Comparison of ENCODE assay signal across 21 cellular contexts in genomic region chr7:134449596-134450194, GRCh38. TPM values are rescaled to one million over a fixed set of nuclear protein-coding genes. Genes with fewer than 3 reads are reported as not detected.
DNase-seq lines count a peak whose midpoint lies in the region; ATAC-seq, FAIRE-seq and TF ChIP-seq lines count a peak whose summit lies in the region.
"Had no signal": no experiment of that assay in that cellular context is flagged by ENCODE, and none has a peak within 500 bp of the region (broad histone marks: within the 10 kb centered on the region; RNA-seq: fewer than 3 reads in every experiment).

No MANE protein-coding gene starts in this region.

- peaks cover 47% of the 10 kb centered on the region for H3K9me1 ChIP-seq in IMR-90 (ENCODE audit: insufficient read depth, low read length)

- H3K4me1 ChIP-seq in ACC112 (ENCODE audit: control insufficient read depth, insufficient read depth, low read length, unreplicated experiment) = peaks cover 32% of the 10 kb centered on the region
- H3K4me1 ChIP-seq in IMR-90 (ENCODE audit: control insufficient read depth, insufficient read depth, low read length) = peaks cover 42% of the 10 kb centered on the region
- H3K4me1 ChIP-seq in adrenal gland (replicated peaks in 1 of 2) = peaks cover 43 to 83% of the 10 kb centered on the region in 2 donors

- H2BK120ac ChIP-seq in IMR-90 (ENCODE audit: low read depth, low read length) = peak overlapping the region; percentile 64

- H3K27ac ChIP-seq in ACC112 (ENCODE audit: low read depth, low read length) (peak overlapping the region; percentile 88), IMR-90 (ENCODE audit: insufficient read depth, low read length) (peak overlapping the region; percentile 24; the same call in 1 of the 2 replicates), adrenal gland (peak overlapping the region; percentile 30 to 96 (median 92))
- H3K27ac ChIP-seq: SJCRH30, upper lobe of right lung had no signal

- dilution Hi-C loops in IMR-90 (cut with HindIII; ENCODE audit: low sequenced_read_pairs, unreplicated experiment) = no loop called here

- H3K36me3 ChIP-seq in ACC112 (ENCODE audit: insufficient read depth, low read length) (peaks cover 42% of the 10 kb centered on the region; the same call in 1 of the 2 replicates), IMR-90 (ENCODE audit: control insufficient read depth, insufficient read depth, low read length) (peaks cover 51% of the 10 kb centered on the region), adrenal gland (replicated peaks in 1 of 2) (peaks cover 0 to 77% of the 10 kb centered on the region in 2 donors)

- WGBS in IMR-90 (ENCODE audit: extremely low coverage in 2 of 2, insufficient read length in 1 of 2), 2 experiments = no CpG with 5 or more reads among the region's 8 CpGs
- 63 to 70% (median 65%) methylated on average over 7 to 8 of the region's 8 CpGs for whole genome bisulfite sequencing in adrenal gland, 4 donors

- no peak overlapping the region for H3K9ac ChIP-seq in IMR-90 (ENCODE audit: low read depth, low read length)

- no peak for TF ChIP-seq CTCF in IMR-90 (conservative IDR thresholded peaks at IDR 0.05; ENCODE audit: low read depth, low read length)
- no peak for TF ChIP-seq CTCF in adrenal gland (IDR thresholded peaks at IDR 0.05)

- CTCF ChIA-PET in IMR-90 (lab: Yijun Ruan, JAX) = no interaction called here
- CTCF ChIA-PET in activated naive CD4-positive, alpha-beta T cell treated with anti-CD3 and anti-CD28 coated beads, Interleukin-2, amount 10 ng/mL, durations not matched to agents 7 days and 5 days (lab: Charles Lee) = interaction anchor here (2.0 kb wide), 1 partner anchor 9 kb away, joined by 10 read pairs; the partner anchor contains the start of gene AKR1B1

- peak overlapping the region; percentile 67 for H2BK20ac ChIP-seq in IMR-90 (ENCODE audit: low read depth, low read length)

- H3K9me3 Mint-ChIP-seq in activated naive CD4-positive, alpha-beta T cell treated with anti-CD3 and anti-CD28 coated beads, Interleukin-2, amount 10 ng/mL, durations not matched to agents 7 days and 5 days = no peaks in the 10 kb centered on the region
- H3K9me3 Mint-ChIP-seq: central memory CD8-positive, alpha-beta T cell; mesothelial cell of epicardium had no signal

- H3K56ac ChIP-seq in IMR-90 (ENCODE audit: extremely low read depth, insufficient read depth, low read length) = peak overlapping the region; percentile 28; the same call in 1 of the 2 replicates

- H2AK9ac ChIP-seq in IMR-90 (replicated peaks; ENCODE audit: low read depth, low read length, poor library complexity) = peak overlapping the region; percentile 1

- no peaks in the 10 kb centered on the region for H4K20me1 ChIP-seq in IMR-90 (ENCODE audit: insufficient read depth, low read length)

- peak overlapping the region; percentile 90 for H4K91ac ChIP-seq in IMR-90 (ENCODE audit: insufficient read depth, low read depth, low read length)

- peak overlapping the region; percentile 61; the same call in 1 of the 2 replicates for H4K5ac ChIP-seq in IMR-90 (ENCODE audit: low read depth, low read length)

- peak overlapping the region; percentile 48 for H2BK5ac ChIP-seq in IMR-90 (ENCODE audit: low read depth, low read length, poor library complexity, severe bottlenecking)

- H3K9me3 ChIP-seq in IMR-90 (ENCODE audit: control insufficient read depth, insufficient read depth, low read length) = no peaks in the 10 kb centered on the region
- no peaks in the 10 kb centered on the region for H3K9me3 ChIP-seq in adrenal gland (replicated peaks in 1 of 3)
- H3K9me3 ChIP-seq: SJCRH30, upper lobe of right lung had no signal

- TF ChIP-seq POLR2A in IMR-90 (IDR thresholded peaks at IDR 0.05; ENCODE audit: low read depth, low read length) = no peak
- no peak for TF ChIP-seq POLR2A in adrenal gland (IDR thresholded peaks at IDR 0.05)

- ATAC-seq in IMR-90 (ENCODE audit: low read depth) = no peak
- ATAC-seq: activated CD4-positive, CD25-positive, alpha-beta regulatory T cell treated with anti-CD3 and anti-CD28 coated beads, Interleukin-2, amount 50 U/mL, for 24 hours; HepG2; upper lobe of right lung had no signal

- no peak overlapping the region for H2AFZ ChIP-seq in ACC112 (ENCODE audit: low read length, unreplicated experiment)
- H2AFZ ChIP-seq in IMR-90 (replicated peaks; ENCODE audit: low read length, poor library complexity) = no peak overlapping the region

- no peaks in the 10 kb centered on the region for H3K27me3 Mint-ChIP-seq in activated naive CD4-positive, alpha-beta T cell treated with anti-CD3 and anti-CD28 coated beads, Interleukin-2, amount 10 ng/mL, durations not matched to agents 7 days and 5 days
- H3K27me3 Mint-ChIP-seq: central memory CD8-positive, alpha-beta T cell had no signal

- H3K23ac ChIP-seq in IMR-90 (ENCODE audit: low read depth, low read length) = peak overlapping the region; percentile 51; the same call in 1 of the 2 replicates

- peak; percentile 54 for DNase-seq in IMR-90
- peak in 3 of 7 donors; percentile 25 to 50 (median 45) for DNase-seq in adrenal gland
- peak; percentile 49 for DNase-seq in kidney tubule cell (ENCODE audit: low spot score)
- no peak for DNase-seq in nucleus accumbens (lab: John Stamatoyannopoulos, UW)
- no peak for DNase-seq in activated naive CD4-positive, alpha-beta T cell treated with anti-CD3 and anti-CD28 coated beads, Interleukin-2, amount 10 ng/mL, durations not matched to agents 7 days and 5 days
- DNase-seq in HTR-8/SVneo (ENCODE audit: insufficient read length, low spot score) = no peak
- DNase-seq in SW480 (ENCODE audit: low spot score) = no peak
- DNase-seq: effector memory CD4-positive, alpha-beta T cell; NCI-H2081; retina; SJCRH30; stimulated activated CD4-positive, alpha-beta T cell treated with anti-CD3 and anti-CD28 coated beads, Interleukin-2, amount 100 ng/mL, for 24 hours; T-helper 2 cell; upper lobe of right lung had no signal

- no peak overlapping the region for H3K4me3 Mint-ChIP-seq in activated naive CD4-positive, alpha-beta T cell treated with anti-CD3 and anti-CD28 coated beads, Interleukin-2, amount 10 ng/mL, durations not matched to agents 7 days and 5 days
- H3K4me3 Mint-ChIP-seq: central memory CD8-positive, alpha-beta T cell; mesothelial cell of epicardium had no signal

- no peak overlapping the region for H3K4me3 ChIP-seq in ACC112 (ENCODE audit: low read depth, low read length)
- H3K4me3 ChIP-seq in IMR-90 (ENCODE audit: insufficient read depth, low read depth, low read length) = no peak overlapping the region
- no peak overlapping the region for H3K4me3 ChIP-seq in adrenal gland
- H3K4me3 ChIP-seq: SJCRH30, upper lobe of right lung had no signal

- H2BK15ac ChIP-seq in IMR-90 (ENCODE audit: low read depth, low read length) = peak overlapping the region; percentile 22; the same call in 2 of the 3 replicates

- H3K4me2 ChIP-seq in IMR-90 (ENCODE audit: low read depth, low read length) = no peak overlapping the region

- no peaks in the 10 kb centered on the region for H3K27me3 ChIP-seq in ACC112 (ENCODE audit: insufficient read depth, low read length)
- H3K27me3 ChIP-seq in IMR-90 (ENCODE audit: control insufficient read depth, insufficient read depth, low read length) = no peaks in the 10 kb centered on the region
- no peaks in the 10 kb centered on the region for H3K27me3 ChIP-seq in adrenal gland
- H3K27me3 ChIP-seq: SJCRH30, upper lobe of right lung had no signal

- POLR2A ChIA-PET in IMR-90 (lab: Charles Lee; ENCODE audit: unreplicated experiment) = no interaction called here

- H3K79me1 ChIP-seq in IMR-90 (ENCODE audit: low read depth in 1 of 2, low read length in 2 of 2) = peaks cover 29 to 70% of the 10 kb centered on the region in 2 experiments; a peak in 3 of 4 replicates

- H3K4ac ChIP-seq in IMR-90 (ENCODE audit: low read depth, low read length) = peak overlapping the region; percentile 86

- no TSS peak for BruUV-seq in IMR-90 (replicated peaks; lab: Mats Ljungman, UMichigan)

- FAIRE-seq in HTR-8/SVneo (lab: Jason Lieb, UNC) = no peak
- FAIRE-seq: H54, HepG2, islet of Langerhans had no signal

- H3K27ac Mint-ChIP-seq in activated naive CD4-positive, alpha-beta T cell treated with anti-CD3 and anti-CD28 coated beads, Interleukin-2, amount 10 ng/mL, durations not matched to agents 7 days and 5 days = no peak overlapping the region
- H3K27ac Mint-ChIP-seq: mesothelial cell of epicardium had no signal

- H2AK5ac ChIP-seq in IMR-90 (ENCODE audit: low read depth, low read length) = peak overlapping the region; percentile 83

- in situ Hi-C loops in IMR-90 (cut with MboI; ENCODE audit: low sequenced_read_pairs) = no loop called here

- intact Hi-C loops in IMR-90 (cut with micrococcal nuclease) = no loop called here
- intact Hi-C loops in adrenal gland (cut with DNase I) = no loop called here

- H3K79me2 ChIP-seq in ACC112 (ENCODE audit: control insufficient read depth, insufficient read depth, low read length, unreplicated experiment) = peaks cover 38% of the 10 kb centered on the region

- peaks cover 21% of the 10 kb centered on the region for H3K4me1 Mint-ChIP-seq in activated naive CD4-positive, alpha-beta T cell treated with anti-CD3 and anti-CD28 coated beads, Interleukin-2, amount 10 ng/mL, durations not matched to agents 7 days and 5 days

- peak overlapping the region; percentile 23 to 57; a peak in 3 of 4 replicates for H4K8ac ChIP-seq in IMR-90 (ENCODE audit: low read depth in 2 of 2, low read length in 2 of 2)

- H3K36me3 Mint-ChIP-seq in activated naive CD4-positive, alpha-beta T cell treated with anti-CD3 and anti-CD28 coated beads, Interleukin-2, amount 10 ng/mL, durations not matched to agents 7 days and 5 days = peaks cover 43% of the 10 kb centered on the region

- no peak for TF ChIP-seq RAD21 in IMR-90 (IDR thresholded peaks at IDR 0.05; ENCODE audit: low read length)

- H3K18ac ChIP-seq in IMR-90 (ENCODE audit: low read depth, low read length) = peak overlapping the region; percentile 51

- peak overlapping the region; percentile 39 for H3K14ac ChIP-seq in IMR-90 (replicated peaks; ENCODE audit: low read depth, low read length)

TF ChIP-seq in IMR-90, 13 proteins besides CTCF, POLR2A, EP300 and RAD21:
- TF ChIP-seq USF2 (IDR thresholded peaks at IDR 0.05; ENCODE audit: low read depth, low read length) = peak; percentile 73
- TF ChIP-seq MAZ (IDR thresholded peaks at IDR 0.05; ENCODE audit: borderline replicate concordance, low read depth, low read length) = no peak

RNA-seq across cellular contexts. Expression of gene AKR1B1, which starts 9.2 kb away (rescaled TPM):
- total RNA-seq in IMR-90 (2012; rRNA removed) (72.2 and 90.9 TPM in 2 replicates), adrenal gland (1,000 to 10,000 TPM; 1,560 to 4,669 (median 4,059) TPM)
- polyA plus RNA-seq in IMR-90 (2012; rRNA removed) (184 and 201 TPM in 2 replicates), adrenal gland (1,000 to 10,000 TPM; 1,140 to 3,530 (median 1,408) TPM)
- polyA plus RNA-seq in IMR-90 (2012; cell fraction: cytosol; rRNA removed) = 129 and 173 TPM in 2 replicates
- polyA plus RNA-seq in IMR-90 (2012; cell fraction: nucleus; rRNA removed; ENCODE audit: low replicate concordance) = 171 and 218 TPM in 2 replicates

Comparison
In these comparisons a context has a peak if more than half of its experiments do, and no peak if none do; other contexts are left out.
1. H3K27ac ChIP-seq: peak in every context shown above with its lines; median percentile 92 in adrenal gland; 88 in ACC112; 24 in IMR-90.
2. DNase-seq: peak in IMR-90 (single experiment) and kidney tubule cell (single experiment); none in nucleus accumbens (0 of 56), activated naive CD4-positive, alpha-beta T cell treated with anti-CD3 and anti-CD28 coated beads, Interleukin-2, amount 10 ng/mL, durations not matched to agents 7 days and 5 days (single experiment), HTR-8/SVneo (single experiment) and SW480 (single experiment).
3. RNA of gene AKR1B1, which starts 9.2 kb away (total RNA-seq): 1,560 to 4,669 TPM in adrenal gland; 72.2 to 90.9 TPM in IMR-90; every median in the first group is over 10 times any median in the second.